In the genomic region with DNA sequence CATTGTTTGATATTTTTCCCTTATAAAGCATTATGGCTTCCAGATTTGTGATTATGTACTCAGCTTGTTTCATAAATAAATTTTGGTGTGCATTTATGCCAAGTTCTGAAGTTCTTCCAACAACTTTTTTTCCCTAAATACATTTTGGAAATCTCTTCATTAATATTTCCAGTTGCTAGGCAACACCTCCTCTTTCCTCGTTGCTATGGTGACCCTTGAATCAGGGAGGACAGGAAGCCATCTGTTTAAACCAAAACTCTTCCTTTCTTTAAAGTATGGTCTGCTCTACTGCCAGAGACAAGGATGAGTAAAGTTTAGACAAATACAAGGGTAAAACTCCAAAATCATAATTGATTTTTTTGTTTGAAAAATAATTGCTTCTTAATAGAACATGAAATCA, we compare ENCODE assay signal across 26 cellular contexts.
"Had no signal": no experiment of that assay in that cellular context is flagged by ENCODE, and none has a peak within 500 bp of the region (broad histone marks: within the 10 kb centered on the region; RNA-seq: fewer than 3 reads in every experiment).

No MANE protein-coding gene starts in this region.

- H3K27me3 ChIP-seq: esophagus muscularis mucosa, hepatocyte, spleen, upper lobe of left lung had no signal

- H3K4me3 Mint-ChIP-seq: activated CD4-positive, alpha-beta T cell treated with anti-CD3 and anti-CD28 coated beads, Interleukin-2, amount 10 ng/mL, durations not matched to agents 7 days and 5 days; activated CD8-positive, alpha-beta memory T cell treated with anti-CD3 and anti-CD28 coated beads, Interleukin-2, amount 10 ng/mL, durations not matched to agents 7 days and 5 days; activated CD8-positive, alpha-beta T cell treated with anti-CD3 and anti-CD28 coated beads for 36 hours; activated naive CD8-positive, alpha-beta T cell treated with anti-CD3 and anti-CD28 coated beads, Interleukin-2, amount 50 U/mL, for 24 hours; activated T-helper 1 cell treated with anti-CD3 and anti-CD28 coated beads, Interleukin-12 subunit alpha, Interleukin-12 subunit beta, Interleukin-2, Interleukin-4 antibody, amounts not matched to agents 30 ng/mL and 10 ng/mL and 1 ng/mL, durations not matched to agents 14 hours and 24 hours and 36 hours; immature natural killer cell; mesothelial cell of epicardium; naive thymus-derived CD8-positive, alpha-beta T cell had no signal

- H3K79me2 ChIP-seq: hepatocyte had no signal

- H3K36me3 ChIP-seq: esophagus muscularis mucosa, left ventricle myocardium inferior, spleen, upper lobe of left lung, WERI-Rb-1 had no signal

- FAIRE-seq: frontal cortex, TTC549 had no signal

- H3K4me1 Mint-ChIP-seq: activated CD4-positive, alpha-beta T cell treated with anti-CD3 and anti-CD28 coated beads, Interleukin-2, amount 10 ng/mL, durations not matched to agents 7 days and 5 days; activated CD8-positive, alpha-beta memory T cell treated with anti-CD3 and anti-CD28 coated beads, Interleukin-2, amount 10 ng/mL, durations not matched to agents 7 days and 5 days; activated naive CD8-positive, alpha-beta T cell treated with anti-CD3 and anti-CD28 coated beads, Interleukin-2, amount 50 U/mL, for 24 hours; immature natural killer cell; naive thymus-derived CD8-positive, alpha-beta T cell had no signal

- H3K4me1 ChIP-seq: esophagus muscularis mucosa, left ventricle myocardium inferior, spleen, upper lobe of left lung had no signal

- H3K27ac Mint-ChIP-seq: activated CD4-positive, alpha-beta T cell treated with anti-CD3 and anti-CD28 coated beads, Interleukin-2, amount 10 ng/mL, durations not matched to agents 7 days and 5 days; activated CD8-positive, alpha-beta memory T cell treated with anti-CD3 and anti-CD28 coated beads, Interleukin-2, amount 10 ng/mL, durations not matched to agents 7 days and 5 days; activated CD8-positive, alpha-beta T cell treated with anti-CD3 and anti-CD28 coated beads for 36 hours; activated naive CD8-positive, alpha-beta T cell treated with anti-CD3 and anti-CD28 coated beads, Interleukin-2, amount 50 U/mL, for 24 hours; activated T-helper 1 cell treated with anti-CD3 and anti-CD28 coated beads, Interleukin-12 subunit alpha, Interleukin-12 subunit beta, Interleukin-2, Interleukin-4 antibody, amounts not matched to agents 30 ng/mL and 10 ng/mL and 1 ng/mL, durations not matched to agents 14 hours and 24 hours and 36 hours; immature natural killer cell; mesothelial cell of epicardium; naive thymus-derived CD8-positive, alpha-beta T cell; progenitor cell of endocrine pancreas had no signal

- H3K27me3 Mint-ChIP-seq: activated CD4-positive, alpha-beta T cell treated with anti-CD3 and anti-CD28 coated beads, Interleukin-2, amount 10 ng/mL, durations not matched to agents 7 days and 5 days; activated CD8-positive, alpha-beta memory T cell treated with anti-CD3 and anti-CD28 coated beads, Interleukin-2, amount 10 ng/mL, durations not matched to agents 7 days and 5 days; activated CD8-positive, alpha-beta T cell treated with anti-CD3 and anti-CD28 coated beads for 36 hours; activated naive CD8-positive, alpha-beta T cell treated with anti-CD3 and anti-CD28 coated beads, Interleukin-2, amount 50 U/mL, for 24 hours; naive thymus-derived CD8-positive, alpha-beta T cell; progenitor cell of endocrine pancreas had no signal

- ATAC-seq: activated CD8-positive, alpha-beta memory T cell treated with anti-CD3 and anti-CD28 coated beads, Interleukin-2, amount 10 ng/mL, durations not matched to agents 7 days and 5 days; activated CD8-positive, alpha-beta T cell treated with anti-CD3 and anti-CD28 coated beads for 36 hours; activated naive CD8-positive, alpha-beta T cell treated with anti-CD3 and anti-CD28 coated beads, Interleukin-2, amount 50 U/mL, for 24 hours; naive thymus-derived CD8-positive, alpha-beta T cell had no signal

- H3K36me3 Mint-ChIP-seq: activated CD8-positive, alpha-beta memory T cell treated with anti-CD3 and anti-CD28 coated beads, Interleukin-2, amount 10 ng/mL, durations not matched to agents 7 days and 5 days; immature natural killer cell; mesothelial cell of epicardium had no signal

- H3K27ac ChIP-seq: coronary artery, esophagus muscularis mucosa, hepatocyte, left ventricle myocardium inferior, spleen, upper lobe of left lung, WERI-Rb-1 had no signal

- H3K4me3 ChIP-seq: coronary artery, esophagus muscularis mucosa, hepatocyte, left ventricle myocardium inferior, spleen, upper lobe of left lung had no signal

- DNase-seq: activated CD4-positive, alpha-beta T cell treated with anti-CD3 and anti-CD28 coated beads, Interleukin-2, amount 10 ng/mL, durations not matched to agents 7 days and 5 days; activated CD4-positive, CD25-positive, alpha-beta regulatory T cell treated with anti-CD3 and anti-CD28 coated beads, Interleukin-2, amount 50 U/mL, for 72 hours; activated CD8-positive, alpha-beta memory T cell treated with anti-CD3 and anti-CD28 coated beads, Interleukin-2, amount 10 ng/mL, durations not matched to agents 7 days and 5 days; activated CD8-positive, alpha-beta T cell treated with anti-CD3 and anti-CD28 coated beads for 36 hours; activated gamma-delta T cell; activated naive CD4-positive, alpha-beta T cell treated with anti-CD3 and anti-CD28 coated beads, Interleukin-2, amount 50 U/mL, for 16 hours; activated naive CD8-positive, alpha-beta T cell treated with anti-CD3 and anti-CD28 coated beads, Interleukin-2, amount 50 U/mL, for 24 hours; cerebellar nuclear complex; glutamatergic neuron; immature natural killer cell; kidney glomerular epithelial cell; left ventricle myocardium inferior; naive thymus-derived CD8-positive, alpha-beta T cell; spleen; stimulated activated CD4-positive, alpha-beta T cell treated with anti-CD3 and anti-CD28 coated beads, Interleukin-4, amount 100 ng/mL, for 24 hours; stimulated activated naive CD4-positive, alpha-beta T cell treated with Interleukin-2 at 50 U/mL for 16 hours; upper lobe of left lung; WERI-Rb-1 had no signal

- H3K4me2 ChIP-seq: hepatocyte had no signal

- H2AFZ ChIP-seq: hepatocyte had no signal
